Comparison of ENCODE assay signal across 23 cellular contexts in genomic region chrX:109902665-109903064, GRCh38.
A peak's percentile ranks its signal among the peaks of the same experiment; 100 is the strongest.
DNase-seq lines count a peak whose midpoint lies in the region; ATAC-seq and TF ChIP-seq lines count a peak whose summit lies in the region.
"Had no signal": no experiment of that assay in that cellular context is flagged by ENCODE, and none has a peak within 500 bp of the region (broad histone marks: within the 10 kb centered on the region; RNA-seq: fewer than 3 reads in every experiment).

No MANE protein-coding gene starts in this region.

- no peak overlapping the region for H2BK120ac ChIP-seq in trophoblast cell (ENCODE audit: insufficient read depth, low read length, poor library complexity)

- no peak overlapping the region for H3K14ac ChIP-seq in trophoblast cell (ENCODE audit: low read length)

- no peak overlapping the region for H4K91ac ChIP-seq in trophoblast cell (ENCODE audit: low read depth, low read length)

- H3K79me2 ChIP-seq in trophoblast cell (ENCODE audit: control insufficient read depth, insufficient read depth, low read length, poor library complexity): no peaks in the 10 kb centered on the region
- H3K79me2 ChIP-seq: hepatocyte had no signal

- H2BK12ac ChIP-seq in trophoblast cell (ENCODE audit: low read length): no peak overlapping the region

- H3K27me3 Mint-ChIP-seq in type B pancreatic cell: peaks cover 19% of the 10 kb centered on the region

- no peak overlapping the region for H2AK5ac ChIP-seq in trophoblast cell (ENCODE audit: low read length)

- H3K18ac ChIP-seq in trophoblast cell (ENCODE audit: low read length): no peak overlapping the region

- H3K36me3 Mint-ChIP-seq in type B pancreatic cell: no peaks in the 10 kb centered on the region
- H3K36me3 Mint-ChIP-seq: naive B cell; stimulated activated naive B cell treated with anti-CD40 and anti-IgM and Interleukin-4, amounts not matched to agents 10 μg/mL and 1 μg/mL and 100 μg/mL, for 72 hours had no signal

- H3K4me1 Mint-ChIP-seq in type B pancreatic cell (ENCODE audit: unreplicated experiment): no peaks in the 10 kb centered on the region
- H3K4me1 Mint-ChIP-seq: central memory CD8-positive, alpha-beta T cell; naive B cell; stimulated activated naive B cell treated with anti-CD40 and anti-IgM and Interleukin-4, amounts not matched to agents 10 μg/mL and 1 μg/mL and 100 μg/mL, for 72 hours had no signal

- H2BK5ac ChIP-seq in trophoblast cell (ENCODE audit: low read depth, low read length, poor library complexity): no peak overlapping the region

- H4K12ac ChIP-seq in trophoblast cell (ENCODE audit: low read depth, low read length): no peak overlapping the region

- H3K4ac ChIP-seq in trophoblast cell (ENCODE audit: low read depth, low read length): no peak overlapping the region

- no CpG with 5 or more reads among the region's 4 CpGs for WGBS in trophoblast cell (ENCODE audit: extremely low coverage, insufficient coverage, insufficient read length)
- 50 to 73% (median 67%) methylated on average over 4 of the region's 4 CpGs for WGBS in spleen, 5 donors

- H3K27ac ChIP-seq in trophoblast cell (ENCODE audit: low read depth, low read length) (no peak overlapping the region), spleen (no peak overlapping the region)
- H3K27ac ChIP-seq: BLaER1 treated with 17β-estradiol and CSF1 and Interleukin-3, amounts not matched to agents 10 nM and 100 nM; hepatocyte; HL-60; right lobe of liver; thyroid gland had no signal

- no peaks in the 10 kb centered on the region for H3K4me1 ChIP-seq in trophoblast cell (ENCODE audit: control insufficient read depth in 1 of 2, insufficient read depth in 2 of 2, low read length in 2 of 2)
- no peaks in the 10 kb centered on the region for H3K4me1 ChIP-seq in spleen
- H3K4me1 ChIP-seq: right lobe of liver, thyroid gland had no signal

- H3K4me3 Mint-ChIP-seq in type B pancreatic cell: no peak overlapping the region
- H3K4me3 Mint-ChIP-seq: central memory CD8-positive, alpha-beta T cell; naive B cell; stimulated activated naive B cell treated with anti-CD40 and anti-IgM and Interleukin-4, amounts not matched to agents 10 μg/mL and 1 μg/mL and 100 μg/mL, for 72 hours had no signal

- H3K4me3 ChIP-seq in trophoblast cell (ENCODE audit: low read depth, low read length): no peak overlapping the region
- H3K4me3 ChIP-seq in spleen: no peak overlapping the region
- H3K4me3 ChIP-seq: BLaER1 treated with 17β-estradiol and CSF1 and Interleukin-3, amounts not matched to agents 10 nM and 100 nM; hepatocyte; right lobe of liver; thyroid gland had no signal

- no peak overlapping the region for H2AFZ ChIP-seq in trophoblast cell (ENCODE audit: insufficient read depth, low read length, poor library complexity)
- H2AFZ ChIP-seq: hepatocyte had no signal

- H3K9me3 Mint-ChIP-seq in type B pancreatic cell: peaks cover 11% of the 10 kb centered on the region
- H3K9me3 Mint-ChIP-seq: activated T-helper 2 cell treated with anti-CD3 and anti-CD28 coated beads, Interferon-gamma antibody, Interleukin-2, Interleukin-4, amounts not matched to agents 10 μg/mL and 5 μg/mL and 100 μg/mL, durations not matched to agents 14 hours and 24 hours and 36 hours; central memory CD8-positive, alpha-beta T cell; stimulated activated naive B cell treated with anti-CD40 and anti-IgM and Interleukin-4, amounts not matched to agents 10 μg/mL and 1 μg/mL and 100 μg/mL, for 72 hours had no signal

- H3K4me2 ChIP-seq in trophoblast cell (ENCODE audit: low read length): no peak overlapping the region
- H3K4me2 ChIP-seq: hepatocyte had no signal

- no peak for TF ChIP-seq POLR2A in spleen (IDR thresholded peaks at IDR 0.05)

- H3K27ac Mint-ChIP-seq in type B pancreatic cell: peak overlapping the region; percentile 0
- H3K27ac Mint-ChIP-seq: activated T-helper 2 cell treated with anti-CD3 and anti-CD28 coated beads, Interferon-gamma antibody, Interleukin-2, Interleukin-4, amounts not matched to agents 10 μg/mL and 5 μg/mL and 100 μg/mL, durations not matched to agents 14 hours and 24 hours and 36 hours; naive B cell; stimulated activated naive B cell treated with anti-CD40 and anti-IgM and Interleukin-4, amounts not matched to agents 10 μg/mL and 1 μg/mL and 100 μg/mL, for 72 hours had no signal

- no peaks in the 10 kb centered on the region for H3K36me3 ChIP-seq in trophoblast cell (ENCODE audit: control insufficient read depth in 1 of 2, insufficient read depth in 2 of 2, low read length in 2 of 2)
- no peaks in the 10 kb centered on the region for H3K36me3 ChIP-seq in spleen
- H3K36me3 ChIP-seq: BLaER1 treated with 17β-estradiol and CSF1 and Interleukin-3, amounts not matched to agents 10 nM and 100 nM; right lobe of liver; thyroid gland had no signal

- TF ChIP-seq CTCF in type B pancreatic cell (conservative IDR thresholded peaks at IDR 0.05) (no peak), spleen (IDR thresholded peaks at IDR 0.05 in 8 of 11, conservative IDR thresholded peaks at IDR 0.05 in 3 of 11) (no peak)

- DNase-seq in GM03348 (ENCODE audit: low spot score) (peak; percentile 9), SW480 (ENCODE audit: low spot score) (peak; percentile 2), fibroblast of peridontal ligament (ENCODE audit: extremely low read depth) (peak; percentile 55), type B pancreatic cell (ENCODE audit: extremely low spot score, unreplicated experiment) (no peak), trophoblast cell (no peak), spleen (no peak)
- DNase-seq: Calu3; islet precursor cell; naive B cell; NCI-H2029 treated with DMSO at 0.1 percent for 48 hours; NCI-H446 treated with DMSO at 0.1 percent for 48 hours; NK-92 treated with Interleukin-12 subunit alpha and Interleukin-12 subunit beta, amount 100 ng/mL, for 24 hours; right lobe of liver; stimulated activated naive B cell treated with anti-CD40 and anti-IgM and Interleukin-4, amounts not matched to agents 10 μg/mL and 1 μg/mL and 100 μg/mL, for 72 hours; T1000; thyroid gland had no signal

- no peak overlapping the region for H4K8ac ChIP-seq in trophoblast cell (ENCODE audit: low read depth, low read length)

- H3K79me1 ChIP-seq in trophoblast cell (ENCODE audit: low read length): no peaks in the 10 kb centered on the region

- H3K9me3 ChIP-seq in trophoblast cell (ENCODE audit: insufficient read depth, low read depth, low read length) (no peaks in the 10 kb centered on the region), spleen (peaks cover 0 to 6% (median 0%) of the 10 kb centered on the region in 8 donors)
- H3K9me3 ChIP-seq: right lobe of liver, thyroid gland had no signal

- intact Hi-C loops in spleen (cut with DNase I; ENCODE audit: low total_unique reads): loop anchor here (10.0 kb wide), 1 partner anchor 242 kb away; no protein-coding TSS in a partner anchor

- H3K9ac ChIP-seq in trophoblast cell (ENCODE audit: low read length): no peak overlapping the region
- H3K9ac ChIP-seq: BLaER1 treated with 17β-estradiol and CSF1 and Interleukin-3, amounts not matched to agents 10 nM and 100 nM had no signal

- no peaks in the 10 kb centered on the region for H3K27me3 ChIP-seq in trophoblast cell (ENCODE audit: insufficient read depth, low read length)
- H3K27me3 ChIP-seq in spleen (replicated peaks in 1 of 7): no peaks in the 10 kb centered on the region
- H3K27me3 ChIP-seq: hepatocyte, thyroid gland had no signal

- no peak overlapping the region for H3K23ac ChIP-seq in trophoblast cell (ENCODE audit: low read length)

- ATAC-seq in HG02981 (IDR thresholded peaks at IDR 0.05; ENCODE audit: unreplicated experiment): no peak
- ATAC-seq: SK-N-SH treated with all-trans-retinoic acid at 6 μM for 48 hours; stimulated activated naive B cell treated with anti-CD40 and anti-IgM and Interleukin-4, amounts not matched to agents 10 μg/mL and 1 μg/mL and 100 μg/mL, for 72 hours had no signal

Comparison
In these comparisons a context has a peak if more than half of its experiments do, and no peak if none do; other contexts are left out.
1. DNase-seq: peak in GM03348 (single experiment), SW480 (single experiment) and fibroblast of peridontal ligament (single experiment); none in type B pancreatic cell (single experiment), trophoblast cell (0 of 2) and spleen (single experiment).